8 cellular contexts compared by ENCODE assay signal in the genomic region with DNA sequence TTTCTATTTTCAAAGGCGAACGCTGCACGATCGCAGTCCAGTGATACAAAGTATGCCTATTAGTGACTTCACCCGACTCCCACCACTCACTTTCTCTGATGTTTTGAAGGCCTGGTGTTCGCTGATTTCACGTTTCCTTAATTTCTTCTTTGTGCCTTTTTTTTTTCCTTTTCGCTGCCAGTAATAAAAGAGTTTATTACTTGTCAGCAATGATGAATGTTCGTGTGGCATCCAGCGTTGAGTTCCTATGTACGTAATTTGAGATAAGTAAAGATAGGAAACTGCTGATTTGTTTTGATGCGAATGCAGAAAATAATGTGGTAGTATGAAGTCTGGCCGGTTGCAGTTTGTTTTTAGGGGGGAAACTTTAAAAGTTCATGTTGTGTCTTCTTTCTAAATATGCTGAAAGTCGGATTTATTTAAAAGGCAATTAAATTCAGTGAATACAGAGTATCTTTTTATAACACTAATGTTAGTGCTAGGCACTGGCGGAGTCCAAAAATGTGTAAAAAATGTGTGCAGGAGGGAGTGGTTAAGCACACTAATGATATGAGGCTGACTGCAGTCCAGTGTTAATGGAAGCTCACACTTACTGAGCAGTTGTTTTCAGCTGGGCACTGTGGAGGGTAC. TPM values are rescaled to one million over a fixed set of nuclear protein-coding genes. Genes with fewer than 3 reads are reported as not detected.
DNase-seq lines count a peak whose midpoint lies in the region; FAIRE-seq and TF ChIP-seq lines count a peak whose summit lies in the region.

No MANE protein-coding gene starts in this region.

- H3K4me1 ChIP-seq in colonic mucosa (peaks cover 6% of the 10 kb centered on the region), urinary bladder (ENCODE audit: insufficient read depth) (no peaks in the 10 kb centered on the region)

- TF ChIP-seq CTCF in colonic mucosa (IDR thresholded peaks at IDR 0.05) = no peak

- peak overlapping the region; percentile 95 for H3K27ac ChIP-seq in colonic mucosa
- peak overlapping the region; percentile 92 for H3K27ac ChIP-seq in urinary bladder (ENCODE audit: low read depth)

- H3K27me3 ChIP-seq in colonic mucosa = no peaks in the 10 kb centered on the region

- no peaks in the 10 kb centered on the region for H3K9me3 ChIP-seq in colonic mucosa

- H3K9ac ChIP-seq in colonic mucosa (ENCODE audit: low read depth in 2 of 2, low read length in 2 of 2) = peak overlapping the region; percentile 86 to 90

- H3K36me3 ChIP-seq in colonic mucosa (no peaks in the 10 kb centered on the region), urinary bladder (ENCODE audit: insufficient read depth) (no peaks in the 10 kb centered on the region)

- FAIRE-seq in frontal cortex (lab: Jason Lieb, UNC) = no peak

- WGBS in urinary bladder = 2% methylated on average over 15 of the region's 15 CpGs

- intact Hi-C loops in colonic mucosa (cut with DNase I) = no loop called here

- H3K4me3 ChIP-seq in colonic mucosa (peak overlapping the region; percentile 74), urinary bladder (ENCODE audit: low read depth, low read length) (peak overlapping the region; percentile 88)

- DNase-seq in NCI-H1694 (lab: John Stamatoyannopoulos, UW) (peak; percentile 28), NCI-H1694 treated with DMSO at 0.1 percent for 48 hours (lab: John Stamatoyannopoulos, UW) (no peak), NCI-H526 treated with DMSO at 0.1 percent for 48 hours (lab: John Stamatoyannopoulos, UW) (peak; percentile 63), colonic mucosa (peak; percentile 23), medulla oblongata (ENCODE audit: extremely low spot score) (peak; percentile 38), frontal cortex (ENCODE audit: low spot score in 2 of 2) (no peak), retina (no peak)

RNA-seq across cellular contexts. Expression of a gene that starts 0.8 kb away (rescaled TPM):
- total RNA-seq in colonic mucosa (10 to 100 TPM in 1 of 2 donors, 1 to 10 TPM in 1; 10.0 to 17.3 TPM), urinary bladder (33.6 TPM), frontal cortex (64.8 TPM)
- 8.6 TPM for polyA plus RNA-seq in urinary bladder

RNA-seq across cellular contexts. Expression of a gene that starts 14.2 kb away (rescaled TPM):
- total RNA-seq in colonic mucosa (10 to 100 TPM; 19.2 to 21.7 TPM), urinary bladder (75.6 TPM), frontal cortex (55.0 TPM)
- polyA plus RNA-seq in urinary bladder = 5.1 TPM

Comparison
In these comparisons a context has a peak if more than half of its experiments do, and no peak if none do; other contexts are left out.
1. DNase-seq: peak in NCI-H1694 (single experiment), NCI-H526 treated with DMSO at 0.1 percent for 48 hours (single experiment), colonic mucosa (single experiment) and medulla oblongata (single experiment); none in NCI-H1694 treated with DMSO at 0.1 percent for 48 hours (single experiment), frontal cortex (0 of 2) and retina (single experiment).